17 cellular contexts compared by ENCODE assay signal in genomic region chr7:133614251-133614650, GRCh38.
A peak's percentile ranks its signal among the peaks of the same experiment; 100 is the strongest.
DNase-seq lines count a peak whose midpoint lies in the region; ATAC-seq, FAIRE-seq and TF ChIP-seq lines count a peak whose summit lies in the region.
"Had no signal": no experiment of that assay in that cellular context is flagged by ENCODE, and none has a peak within 500 bp of the region (broad histone marks: within the 10 kb centered on the region; RNA-seq: fewer than 3 reads in every experiment).

No MANE protein-coding gene starts in this region.

- H3K27ac ChIP-seq in K562 (ENCODE audit: extremely low read depth, low read depth, low read length), result no peak overlapping the region
- H3K27ac ChIP-seq in mesenchymal stem cell (ENCODE audit: low read length, poor library complexity, severe bottlenecking), result no peak overlapping the region
- no peak overlapping the region for H3K27ac ChIP-seq in trophoblast cell (ENCODE audit: low read depth, low read length)
- H3K27ac ChIP-seq: A549, HL-60 had no signal

- no peak overlapping the region for H2BK15ac ChIP-seq in mesenchymal stem cell (ENCODE audit: low read depth, poor library complexity, severe bottlenecking)

- H3K4me3 ChIP-seq in K562 (no peak overlapping the region), mesenchymal stem cell (ENCODE audit: insufficient read depth in 1 of 2, low read depth in 1 of 2, low read length in 2 of 2) (no peak overlapping the region), trophoblast cell (ENCODE audit: low read depth, low read length) (no peak overlapping the region)
- H3K4me3 ChIP-seq: A549, HAP-1 had no signal

- H4K12ac ChIP-seq in trophoblast cell (ENCODE audit: low read depth, low read length), result no peak overlapping the region

- H3K14ac ChIP-seq in mesenchymal stem cell (ENCODE audit: low read length in 2 of 2), result no peak overlapping the region
- H3K14ac ChIP-seq in trophoblast cell (ENCODE audit: low read length), result no peak overlapping the region

- H2BK120ac ChIP-seq in mesenchymal stem cell (ENCODE audit: low read depth, low read length) (no peak overlapping the region), trophoblast cell (ENCODE audit: insufficient read depth, low read length, poor library complexity) (no peak overlapping the region)

- no peak for TF ChIP-seq EP300 in K562 (IDR thresholded peaks at IDR 0.05; ENCODE audit: low read length)

- no peak overlapping the region for H4K8ac ChIP-seq in mesenchymal stem cell (ENCODE audit: low read length)
- no peak overlapping the region for H4K8ac ChIP-seq in trophoblast cell (ENCODE audit: low read depth, low read length)

- ATAC-seq in K562, result no peak
- ATAC-seq: A549 had no signal

- H2AK5ac ChIP-seq in mesenchymal stem cell (ENCODE audit: low read length, severe bottlenecking) (no peak overlapping the region), trophoblast cell (ENCODE audit: low read length) (no peak overlapping the region)

- H3K79me1 ChIP-seq in mesenchymal stem cell (replicated peaks; ENCODE audit: low read length, poor library complexity, severe bottlenecking) (peaks cover 10% of the 10 kb centered on the region), trophoblast cell (ENCODE audit: low read length) (no peaks in the 10 kb centered on the region)

- POLR2A ChIA-PET in K562 (lab: Yijun Ruan, JAX), result no interaction called here

- CTCF ChIA-PET in K562 (lab: Yijun Ruan, JAX; ENCODE audit: low intra/inter-chr PET ratio), result interaction anchor here (0.6 kb wide), 1 partner anchor 603 kb away, joined by 4 read pairs; no protein-coding TSS in a partner anchor

- in situ Hi-C loops in K562 (cut with MboI), result no loop called here

- H3K23ac ChIP-seq in mesenchymal stem cell (ENCODE audit: low read length in 2 of 2) (no peak overlapping the region), trophoblast cell (ENCODE audit: low read length) (no peak overlapping the region)

- no peak for TF ChIP-seq RAD21 in K562 (CRISPR knock-in tag; conservative IDR thresholded peaks at IDR 0.05 in 1 of 2, IDR thresholded peaks at IDR 0.05 in 1 of 2)

- H3K4me1 ChIP-seq in K562 (replicated peaks in 1 of 2; ENCODE audit: control insufficient read depth in 2 of 2, insufficient read depth in 2 of 2, low read length in 2 of 2) (no peaks in the 10 kb centered on the region; a peak in 1 of 5 replicates), mesenchymal stem cell (ENCODE audit: control insufficient read depth, insufficient read depth, low read depth, low read length) (no peaks in the 10 kb centered on the region), trophoblast cell (ENCODE audit: control insufficient read depth in 1 of 2, insufficient read depth in 2 of 2, low read length in 2 of 2) (no peaks in the 10 kb centered on the region)
- H3K4me1 ChIP-seq: A549, Caco-2 had no signal

- H3K4me3 Mint-ChIP-seq in CD14-positive monocyte, result no peak overlapping the region
- H3K4me3 Mint-ChIP-seq: CD8-positive, alpha-beta memory T cell had no signal

- H3K79me2 ChIP-seq in K562 (ENCODE audit: control insufficient read depth, insufficient read depth, low read length), result no peaks in the 10 kb centered on the region
- H3K79me2 ChIP-seq in trophoblast cell (ENCODE audit: control insufficient read depth, insufficient read depth, low read length, poor library complexity), result no peaks in the 10 kb centered on the region

- peaks cover 0 to 3% of the 10 kb centered on the region in 2 donors for H3K36me3 Mint-ChIP-seq in CD14-positive monocyte

- H2BK12ac ChIP-seq in mesenchymal stem cell (ENCODE audit: low read length in 2 of 2), result no peak overlapping the region
- no peak overlapping the region for H2BK12ac ChIP-seq in trophoblast cell (ENCODE audit: low read length)

- WGBS in K562 (ENCODE audit: insufficient coverage, low coverage, missing lambda C conversion rate), result 47% methylated on average over 2 of the region's 2 CpGs
- 100% methylated on average over 2 of the region's 2 CpGs for WGBS in mesenchymal stem cell
- no CpG with 5 or more reads among the region's 2 CpGs for WGBS in trophoblast cell (ENCODE audit: extremely low coverage, insufficient coverage, insufficient read length)

- DNase-seq in NCI-H69 (lab: John Stamatoyannopoulos, UW) (peak; percentile 10), K562 (ENCODE audit: extremely low read depth in 1 of 4, low spot score in 3 of 4) (no peak), mesenchymal stem cell (peak; percentile 3), ureter (ENCODE audit: low spot score) (no peak), CD14-positive monocyte (ENCODE audit: low spot score) (no peak), trophoblast cell (no peak)
- DNase-seq in NK-92 treated with Interleukin-12 subunit alpha and Interleukin-12 subunit beta, amount 100 ng/mL, for 24 hours (lab: John Stamatoyannopoulos, UW), result no peak
- DNase-seq: Caco-2; CD8-positive, alpha-beta memory T cell; DND-41; GDM1 had no signal

- H3K36me3 ChIP-seq in K562 (ENCODE audit: control insufficient read depth, insufficient read depth, low read length) (no peaks in the 10 kb centered on the region), mesenchymal stem cell (ENCODE audit: control insufficient read depth in 1 of 2, insufficient read depth in 2 of 2, low read depth in 1 of 2, low read length in 2 of 2) (no peaks in the 10 kb centered on the region), trophoblast cell (ENCODE audit: control insufficient read depth in 1 of 2, insufficient read depth in 2 of 2, low read length in 2 of 2) (no peaks in the 10 kb centered on the region)
- H3K36me3 ChIP-seq: HAP-1 had no signal

- H3K4me2 ChIP-seq in K562 (ENCODE audit: insufficient read depth, low read length) (no peak overlapping the region), mesenchymal stem cell (ENCODE audit: low read length, poor library complexity, severe bottlenecking) (no peak overlapping the region), trophoblast cell (ENCODE audit: low read length) (no peak overlapping the region)
- H3K4me2 ChIP-seq: A549 had no signal

- H3K27me3 ChIP-seq in K562 (ENCODE audit: control insufficient read depth in 2 of 2, insufficient read depth in 2 of 2, low read length in 2 of 2) (no peaks in the 10 kb centered on the region), mesenchymal stem cell (ENCODE audit: control insufficient read depth in 1 of 2, insufficient read depth in 1 of 2, low read length in 2 of 2) (no peaks in the 10 kb centered on the region), trophoblast cell (ENCODE audit: insufficient read depth, low read length) (no peaks in the 10 kb centered on the region)

- TF ChIP-seq CTCF in K562 (IDR thresholded peaks at IDR 0.05 in 2 of 3, conservative IDR thresholded peaks at IDR 0.05 in 1 of 3; ENCODE audit: insufficient read depth in 2 of 3, low read depth in 1 of 3, low read length in 3 of 3), result no peak
- TF ChIP-seq CTCF in CD14-positive monocyte (IDR thresholded peaks at IDR 0.05), result no peak

- H3K4me1 Mint-ChIP-seq in CD14-positive monocyte, result peaks cover 4% of the 10 kb centered on the region

- no peak for TF ChIP-seq POLR2A in K562 (conservative IDR thresholded peaks at IDR 0.05)

- H3K4ac ChIP-seq in mesenchymal stem cell (ENCODE audit: low read depth in 1 of 2, low read length in 2 of 2), result no peak overlapping the region
- no peak overlapping the region for H3K4ac ChIP-seq in trophoblast cell (ENCODE audit: low read depth, low read length)

- H2AFZ ChIP-seq in K562 (ENCODE audit: low read depth, low read length) (no peak overlapping the region), mesenchymal stem cell (ENCODE audit: low read depth, low read length) (no peak overlapping the region), trophoblast cell (ENCODE audit: insufficient read depth, low read length, poor library complexity) (no peak overlapping the region)

- H4K91ac ChIP-seq in mesenchymal stem cell (ENCODE audit: low read length), result no peak overlapping the region
- H4K91ac ChIP-seq in trophoblast cell (ENCODE audit: low read depth, low read length), result no peak overlapping the region

- H3K27ac Mint-ChIP-seq in CD14-positive monocyte, result no peak overlapping the region
- H3K27ac Mint-ChIP-seq: CD8-positive, alpha-beta memory T cell had no signal

- intact Hi-C loops in K562 (cut with micrococcal nuclease) (no loop called here), CD14-positive monocyte (cut with micrococcal nuclease) (no loop called here)

- H3K9ac ChIP-seq in K562 (ENCODE audit: insufficient read depth in 1 of 2, low read depth in 2 of 2, low read length in 2 of 2) (no peak overlapping the region), mesenchymal stem cell (ENCODE audit: low read length) (no peak overlapping the region), trophoblast cell (ENCODE audit: low read length) (no peak overlapping the region)

- H3K27me3 Mint-ChIP-seq in CD14-positive monocyte (ENCODE audit: low read depth in 3 of 3), result no peaks in the 10 kb centered on the region
- H3K27me3 Mint-ChIP-seq: CD8-positive, alpha-beta memory T cell had no signal

- no peaks in the 10 kb centered on the region for H3K9me1 ChIP-seq in K562 (ENCODE audit: control insufficient read depth, insufficient read depth, low read length)

- H3K9me3 ChIP-seq in K562 (replicated peaks; ENCODE audit: control insufficient read depth, insufficient read depth, low read depth, low read length), result no peaks in the 10 kb centered on the region
- H3K9me3 ChIP-seq in mesenchymal stem cell (ENCODE audit: control insufficient read depth, low read length), result no peaks in the 10 kb centered on the region
- H3K9me3 ChIP-seq in trophoblast cell (ENCODE audit: insufficient read depth, low read depth, low read length), result no peaks in the 10 kb centered on the region
- H3K9me3 ChIP-seq: A549, Caco-2, HAP-1 had no signal

- H3K9me3 Mint-ChIP-seq in CD14-positive monocyte, result no peaks in the 10 kb centered on the region
- H3K9me3 Mint-ChIP-seq: CD8-positive, alpha-beta memory T cell had no signal

- no peaks in the 10 kb centered on the region for H4K20me1 ChIP-seq in K562 (replicated peaks; ENCODE audit: control insufficient read depth, insufficient read depth, low read length)

- H2BK5ac ChIP-seq in mesenchymal stem cell (ENCODE audit: low read depth, low read length, poor library complexity, severe bottlenecking), result no peak overlapping the region
- no peak overlapping the region for H2BK5ac ChIP-seq in trophoblast cell (ENCODE audit: low read depth, low read length, poor library complexity)

- FAIRE-seq in K562 (lab: Jason Lieb, UNC), result no peak
- FAIRE-seq: A549, GM12892, GM19239, H1 had no signal

- H3K18ac ChIP-seq in mesenchymal stem cell (ENCODE audit: low read depth in 1 of 2, low read length in 2 of 2) (no peak overlapping the region), trophoblast cell (ENCODE audit: low read length) (no peak overlapping the region)

- BruUV-seq in K562 (replicated peaks; lab: Mats Ljungman, UMichigan), result no TSS peak

TF ChIP-seq in K562, 482 proteins besides CTCF, POLR2A, EP300 and RAD21 (continues in another document):
- TF ChIP-seq U2AF1 (optimal IDR thresholded peaks at IDR 0.05; ENCODE audit: low read depth, low read length) (no peak), NRF1 (conservative IDR thresholded peaks at IDR 0.05 in 1 of 2, IDR thresholded peaks at IDR 0.05 in 1 of 2) (no peak), MCM5 (IDR thresholded peaks at IDR 0.05; ENCODE audit: low read depth) (no peak), CEBPB (tag; IDR thresholded peaks at IDR 0.05) (peak; percentile 67)

Comparison
In these comparisons a context has a peak if more than half of its experiments do, and no peak if none do; other contexts are left out.
1. DNase-seq: peak in NCI-H69 (single experiment) and mesenchymal stem cell (single experiment); none in K562 (0 of 4), ureter (single experiment), CD14-positive monocyte (single experiment), NK-92 treated with Interleukin-12 subunit alpha and Interleukin-12 subunit beta, amount 100 ng/mL, for 24 hours (single experiment) and trophoblast cell (0 of 2).